ENCODE assay signal across 28 cellular contexts in genomic region chr4:150421612-150422011, GRCh38.
"Had no signal": no experiment of that assay in that cellular context is flagged by ENCODE, and none has a peak within 500 bp of the region (broad histone marks: within the 10 kb centered on the region; RNA-seq: fewer than 3 reads in every experiment).

No MANE protein-coding gene starts in this region.

- H3K4me1 Mint-ChIP-seq: activated CD4-positive, alpha-beta memory T cell treated with anti-CD3 and anti-CD28 coated beads, Interleukin-2, amount 10 ng/mL, durations not matched to agents 7 days and 5 days; activated CD4-positive, alpha-beta T cell treated with anti-CD3 and anti-CD28 coated beads, Interleukin-2, amount 10 ng/mL, durations not matched to agents 7 days and 5 days; central memory CD8-positive, alpha-beta T cell had no signal

- H3K4me1 ChIP-seq: esophagus squamous epithelium, gastroesophageal sphincter had no signal

- H3K9me3 Mint-ChIP-seq: activated CD4-positive, alpha-beta memory T cell treated with anti-CD3 and anti-CD28 coated beads, Interleukin-2, amount 10 ng/mL, durations not matched to agents 7 days and 5 days; activated CD4-positive, alpha-beta T cell treated with anti-CD3 and anti-CD28 coated beads, Interleukin-2, amount 10 ng/mL, durations not matched to agents 7 days and 5 days; activated T-cell treated with anti-CD3 and anti-CD28 coated beads, Interleukin-2, amount 50 U/mL, for 24 hours; activated T-cell treated with anti-CD3 and anti-CD28 coated beads, Interleukin-2, amount 50 U/mL, for 72 hours; central memory CD8-positive, alpha-beta T cell; dendritic cell treated with granulocyte-macrophage colony-stimulating factor and Interleukin-4, amounts not matched to agents 40 ng/mL and 50 ng/mL, for 4 days; effector memory CD8-positive, alpha-beta T cell had no signal

- H3K4me3 ChIP-seq: coronary artery, dorsolateral prefrontal cortex, esophagus squamous epithelium, gastroesophageal sphincter had no signal

- DNase-seq: activated CD4-positive, alpha-beta memory T cell treated with anti-CD3 and anti-CD28 coated beads, Interleukin-2, amount 10 ng/mL, durations not matched to agents 7 days and 5 days; activated CD4-positive, alpha-beta T cell treated with anti-CD3 and anti-CD28 coated beads for 1 hour; activated CD4-positive, alpha-beta T cell treated with anti-CD3 and anti-CD28 coated beads for 4 hours; activated CD4-positive, alpha-beta T cell treated with anti-CD3 and anti-CD28 coated beads, Interleukin-2, amount 10 ng/mL, durations not matched to agents 7 days and 5 days; activated CD4-positive, alpha-beta T cell treated with anti-CD3 and anti-CD28 coated beads, Interleukin-2, amount 50 U/mL, for 4 hours; activated CD8-positive, alpha-beta memory T cell treated with anti-CD3 and anti-CD28 coated beads, Interleukin-2, amount 50 U/mL, for 48 hours; activated gamma-delta T cell; activated naive CD4-positive, alpha-beta T cell treated with anti-CD3 and anti-CD28 coated beads, Interleukin-2, amount 50 U/mL, for 16 hours; activated naive CD4-positive, alpha-beta T cell treated with Interleukin-2 at 50 U/mL for 16 hours; activated T-cell treated with anti-CD3 and anti-CD28 coated beads for 4 hours; activated T-cell treated with anti-CD3 and anti-CD28 coated beads, Interleukin-2, amount 50 U/mL, for 24 hours; activated T-cell treated with anti-CD3 and anti-CD28 coated beads, Interleukin-2, amount 50 U/mL, for 72 hours; amniotic stem cell; anterior cingulate cortex; brain microvascular endothelial cell; dorsolateral prefrontal cortex; effector memory CD8-positive, alpha-beta T cell; erythroblast; esophagus squamous epithelium; foreskin melanocyte; T-helper 2 cell had no signal

- FAIRE-seq: astrocyte, bronchial epithelial cell had no signal

- ATAC-seq: activated T-cell treated with anti-CD3 and anti-CD28 coated beads, Interleukin-2, amount 50 U/mL, for 72 hours; effector memory CD8-positive, alpha-beta T cell; gastroesophageal sphincter had no signal

- H3K27me3 ChIP-seq: brain microvascular endothelial cell, dorsolateral prefrontal cortex, esophagus squamous epithelium, gastroesophageal sphincter had no signal

- H3K27ac ChIP-seq: brain microvascular endothelial cell, coronary artery, dorsolateral prefrontal cortex, esophagus squamous epithelium, gastroesophageal sphincter had no signal

- H3K4me3 Mint-ChIP-seq: activated CD4-positive, alpha-beta memory T cell treated with anti-CD3 and anti-CD28 coated beads, Interleukin-2, amount 10 ng/mL, durations not matched to agents 7 days and 5 days; activated CD4-positive, alpha-beta T cell treated with anti-CD3 and anti-CD28 coated beads, Interleukin-2, amount 10 ng/mL, durations not matched to agents 7 days and 5 days; activated naive CD8-positive, alpha-beta T cell; activated T-cell treated with anti-CD3 and anti-CD28 coated beads, Interleukin-2, amount 50 U/mL, for 24 hours; activated T-cell treated with anti-CD3 and anti-CD28 coated beads, Interleukin-2, amount 50 U/mL, for 72 hours; central memory CD8-positive, alpha-beta T cell; dendritic cell treated with granulocyte-macrophage colony-stimulating factor and Interleukin-4, amounts not matched to agents 40 ng/mL and 50 ng/mL, for 4 days; effector memory CD8-positive, alpha-beta T cell had no signal

- H3K9me3 ChIP-seq: esophagus squamous epithelium, gastroesophageal sphincter had no signal

- H3K27ac Mint-ChIP-seq: activated CD4-positive, alpha-beta memory T cell treated with anti-CD3 and anti-CD28 coated beads, Interleukin-2, amount 10 ng/mL, durations not matched to agents 7 days and 5 days; activated CD4-positive, alpha-beta T cell treated with anti-CD3 and anti-CD28 coated beads, Interleukin-2, amount 10 ng/mL, durations not matched to agents 7 days and 5 days; activated naive CD8-positive, alpha-beta T cell; activated T-cell treated with anti-CD3 and anti-CD28 coated beads, Interleukin-2, amount 50 U/mL, for 24 hours; activated T-cell treated with anti-CD3 and anti-CD28 coated beads, Interleukin-2, amount 50 U/mL, for 72 hours; dendritic cell treated with granulocyte-macrophage colony-stimulating factor and Interleukin-4, amounts not matched to agents 40 ng/mL and 50 ng/mL, for 4 days had no signal

- H3K36me3 ChIP-seq: brain microvascular endothelial cell had no signal

- H3K27me3 Mint-ChIP-seq: activated CD4-positive, alpha-beta memory T cell treated with anti-CD3 and anti-CD28 coated beads, Interleukin-2, amount 10 ng/mL, durations not matched to agents 7 days and 5 days; activated CD4-positive, alpha-beta T cell treated with anti-CD3 and anti-CD28 coated beads, Interleukin-2, amount 10 ng/mL, durations not matched to agents 7 days and 5 days; activated naive CD8-positive, alpha-beta T cell; activated T-cell treated with anti-CD3 and anti-CD28 coated beads, Interleukin-2, amount 50 U/mL, for 24 hours; central memory CD8-positive, alpha-beta T cell; dendritic cell treated with granulocyte-macrophage colony-stimulating factor and Interleukin-4, amounts not matched to agents 40 ng/mL and 50 ng/mL, for 4 days; effector memory CD8-positive, alpha-beta T cell had no signal
